37 cellular contexts compared by ENCODE assay signal in the genomic region with DNA sequence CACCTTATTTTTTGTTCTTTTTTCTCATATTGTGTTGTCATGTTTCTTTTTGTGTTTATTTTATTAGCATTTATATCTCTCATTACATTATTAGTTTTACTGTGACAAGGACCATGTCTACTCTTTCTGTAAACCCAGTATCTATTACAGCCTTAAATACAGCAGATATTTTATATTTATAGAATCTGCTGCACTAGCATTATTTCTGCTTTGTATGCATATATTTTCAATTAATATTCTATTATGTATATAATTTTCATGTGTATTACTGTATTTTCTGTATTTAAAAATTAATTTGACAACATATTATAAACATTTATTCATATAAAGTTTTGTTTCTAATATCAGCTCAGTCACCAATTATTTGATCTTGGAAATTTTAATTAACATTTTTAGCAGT. TPM values are rescaled to one million over a fixed set of nuclear protein-coding genes. Genes with fewer than 3 reads are reported as not detected.
"Had no signal": no experiment of that assay in that cellular context is flagged by ENCODE, and none has a peak within 500 bp of the region (broad histone marks: within the 10 kb centered on the region; RNA-seq: fewer than 3 reads in every experiment).

No MANE protein-coding gene starts in this region.

- H3K27me3 ChIP-seq: adrenal gland, body of pancreas, brain microvascular endothelial cell, breast epithelium had no signal

- H3K27me3 Mint-ChIP-seq: activated B cell treated with CpG ODN at 0.5 μM for 24 hours; activated CD4-positive, alpha-beta memory T cell treated with anti-CD3 and anti-CD28 coated beads for 36 hours; activated CD4-positive, alpha-beta T cell treated with anti-CD3 and anti-CD28 coated beads, Interleukin-2, amount 10 ng/mL, durations not matched to agents 24 days and 14 days; activated CD8-positive, alpha-beta T cell treated with anti-CD3 and anti-CD28 coated beads for 36 hours; activated naive CD8-positive, alpha-beta T cell treated with anti-CD3 and anti-CD28 coated beads for 36 hours; activated T-helper 17 cell treated with anti-CD3 and anti-CD28 coated beads, Interleukin-2, amount 50 U/mL, for 72 hours had no signal

- FAIRE-seq: astrocyte, colon, TTC549 had no signal

- H3K27ac Mint-ChIP-seq: activated B cell treated with CpG ODN at 0.5 μM for 24 hours; activated CD4-positive, alpha-beta memory T cell treated with anti-CD3 and anti-CD28 coated beads for 36 hours; activated CD4-positive, alpha-beta T cell treated with anti-CD3 and anti-CD28 coated beads, Interleukin-2, amount 10 ng/mL, durations not matched to agents 24 days and 14 days; activated CD8-positive, alpha-beta T cell treated with anti-CD3 and anti-CD28 coated beads for 36 hours; activated naive CD4-positive, alpha-beta T cell treated with anti-CD3 and anti-CD28 coated beads for 36 hours; activated naive CD4-positive, alpha-beta T cell treated with anti-CD3 and anti-CD28 coated beads, Interleukin-2, amount 50 U/mL, for 72 hours; activated naive CD8-positive, alpha-beta T cell treated with anti-CD3 and anti-CD28 coated beads for 36 hours; activated T-cell treated with anti-CD3 and anti-CD28 coated beads, Interleukin-2, amount 50 U/mL, for 72 hours; activated T-helper 1 cell treated with anti-CD3 and anti-CD28 coated beads, Interleukin-12 subunit alpha, Interleukin-12 subunit beta, Interleukin-2, Interleukin-4 antibody, amounts not matched to agents 30 ng/mL and 10 ng/mL and 1 ng/mL, durations not matched to agents 14 hours and 24 hours and 36 hours; activated T-helper 17 cell treated with anti-CD3 and anti-CD28 coated beads, Interleukin-2, amount 50 U/mL, for 72 hours; T-helper 2 cell treated with Interferon-gamma antibody and Interleukin-4, amounts not matched to agents 5 μg/mL and 100 μg/mL, for 36 hours had no signal

- DNase-seq: activated B cell treated with CpG ODN at 0.5 μM for 24 hours; activated CD4-positive, alpha-beta memory T cell treated with anti-CD3 and anti-CD28 coated beads for 36 hours; activated CD4-positive, alpha-beta T cell treated with anti-CD3 and anti-CD28 coated beads for 4 hours; activated CD4-positive, alpha-beta T cell treated with anti-CD3 and anti-CD28 coated beads, Interleukin-2, amount 10 ng/mL, durations not matched to agents 24 days and 14 days; activated CD4-positive, alpha-beta T cell treated with anti-CD3 and anti-CD28 coated beads, Interleukin-2, amount 50 U/mL, for 1 hour; activated CD4-positive, alpha-beta T cell treated with anti-CD3 and anti-CD28 coated beads, Interleukin-2, amount 50 U/mL, for 4 hours; activated CD4-positive, CD25-positive, alpha-beta regulatory T cell treated with anti-CD3 and anti-CD28 coated beads, Interleukin-2, amount 50 U/mL, for 72 hours; activated CD8-positive, alpha-beta memory T cell treated with anti-CD3 and anti-CD28 coated beads, Interleukin-2, amount 50 U/mL, for 4 hours; activated CD8-positive, alpha-beta T cell treated with anti-CD3 and anti-CD28 coated beads for 36 hours; activated effector memory CD4-positive, alpha-beta T cell treated with anti-CD3 and anti-CD28 coated beads, Interleukin-2, amount 50 U/mL, for 16 hours; activated gamma-delta T cell treated with Interleukin-2 at 50 U/mL for 16 hours; activated naive CD4-positive, alpha-beta T cell; activated naive CD4-positive, alpha-beta T cell treated with anti-CD3 and anti-CD28 coated beads for 36 hours; activated naive CD4-positive, alpha-beta T cell treated with anti-CD3 and anti-CD28 coated beads, Interleukin-2, amount 50 U/mL, for 16 hours; activated naive CD8-positive, alpha-beta T cell treated with anti-CD3 and anti-CD28 coated beads for 36 hours; activated T-cell treated with anti-CD3 and anti-CD28 coated beads for 4 hours; activated T-cell treated with anti-CD3 and anti-CD28 coated beads, Interleukin-2, amount 50 U/mL, for 1 hour; activated T-cell treated with anti-CD3 and anti-CD28 coated beads, Interleukin-2, amount 50 U/mL, for 4 hours; activated T-cell treated with anti-CD3 and anti-CD28 coated beads, Interleukin-2, amount 50 U/mL, for 72 hours; adrenal gland; amniotic stem cell; aorta; body of pancreas; brain microvascular endothelial cell; central memory CD4-positive, alpha-beta T cell; T-helper 2 cell; T-helper 9 cell had no signal

- ATAC-seq: activated CD8-positive, alpha-beta T cell treated with anti-CD3 and anti-CD28 coated beads for 36 hours; activated naive CD4-positive, alpha-beta T cell treated with anti-CD3 and anti-CD28 coated beads, Interleukin-2, amount 50 U/mL, for 72 hours; activated T-cell treated with anti-CD3 and anti-CD28 coated beads, Interleukin-2, amount 50 U/mL, for 4 hours; activated T-cell treated with anti-CD3 and anti-CD28 coated beads, Interleukin-2, amount 50 U/mL, for 72 hours; activated T-helper 17 cell treated with anti-CD3 and anti-CD28 coated beads, Interleukin-2, amount 50 U/mL, for 72 hours; body of pancreas had no signal

- H3K4me3 Mint-ChIP-seq: activated B cell treated with CpG ODN at 0.5 μM for 24 hours; activated CD4-positive, alpha-beta memory T cell treated with anti-CD3 and anti-CD28 coated beads for 36 hours; activated CD4-positive, alpha-beta T cell treated with anti-CD3 and anti-CD28 coated beads, Interleukin-2, amount 10 ng/mL, durations not matched to agents 24 days and 14 days; activated CD8-positive, alpha-beta T cell treated with anti-CD3 and anti-CD28 coated beads for 36 hours; activated naive CD4-positive, alpha-beta T cell treated with anti-CD3 and anti-CD28 coated beads for 36 hours; activated naive CD8-positive, alpha-beta T cell treated with anti-CD3 and anti-CD28 coated beads for 36 hours; activated T-cell treated with anti-CD3 and anti-CD28 coated beads, Interleukin-2, amount 50 U/mL, for 4 hours; activated T-cell treated with anti-CD3 and anti-CD28 coated beads, Interleukin-2, amount 50 U/mL, for 72 hours; activated T-helper 1 cell treated with anti-CD3 and anti-CD28 coated beads, Interleukin-12 subunit alpha, Interleukin-12 subunit beta, Interleukin-2, Interleukin-4 antibody, amounts not matched to agents 30 ng/mL and 10 ng/mL and 1 ng/mL, durations not matched to agents 14 hours and 24 hours and 36 hours; activated T-helper 17 cell treated with anti-CD3 and anti-CD28 coated beads, Interleukin-2, amount 50 U/mL, for 72 hours; T-helper 2 cell treated with Interferon-gamma antibody and Interleukin-4, amounts not matched to agents 5 μg/mL and 100 μg/mL, for 36 hours had no signal

- H3K4me1 Mint-ChIP-seq: activated B cell treated with CpG ODN at 0.5 μM for 24 hours; activated CD4-positive, alpha-beta T cell treated with anti-CD3 and anti-CD28 coated beads, Interleukin-2, amount 10 ng/mL, durations not matched to agents 24 days and 14 days; activated naive CD8-positive, alpha-beta T cell treated with anti-CD3 and anti-CD28 coated beads for 36 hours; activated T-helper 17 cell treated with anti-CD3 and anti-CD28 coated beads, Interleukin-2, amount 50 U/mL, for 72 hours had no signal

- H3K27ac ChIP-seq: adrenal gland, body of pancreas, brain microvascular endothelial cell, breast epithelium, VCaP had no signal

- H3K4me3 ChIP-seq: adrenal gland, body of pancreas, breast epithelium had no signal

- H3K36me3 ChIP-seq: adrenal gland, brain microvascular endothelial cell, breast epithelium had no signal

- H3K4me1 ChIP-seq: adrenal gland, body of pancreas, breast epithelium had no signal

- H3K9me3 ChIP-seq: body of pancreas had no signal

- H3K36me3 Mint-ChIP-seq: activated CD4-positive, alpha-beta memory T cell treated with anti-CD3 and anti-CD28 coated beads for 36 hours; activated naive CD4-positive, alpha-beta T cell treated with anti-CD3 and anti-CD28 coated beads, Interleukin-2, amount 50 U/mL, for 72 hours; activated naive CD8-positive, alpha-beta T cell treated with anti-CD3 and anti-CD28 coated beads for 36 hours had no signal

RNA-seq across cellular contexts. Expression of a gene that starts 19.5 kb away (rescaled TPM):
- total RNA-seq: activated B cell treated with CpG ODN at 0.5 μM for 24 hours; activated CD4-positive, alpha-beta memory T cell treated with anti-CD3 and anti-CD28 coated beads for 36 hours; activated CD4-positive, alpha-beta T cell treated with anti-CD3 and anti-CD28 coated beads, Interleukin-2, amount 10 ng/mL, durations not matched to agents 24 days and 14 days; activated CD8-positive, alpha-beta memory T cell treated with anti-CD3 and anti-CD28 coated beads for 36 hours; activated CD8-positive, alpha-beta T cell treated with anti-CD3 and anti-CD28 coated beads for 36 hours; activated naive CD4-positive, alpha-beta T cell treated with anti-CD3 and anti-CD28 coated beads for 36 hours; activated naive CD4-positive, alpha-beta T cell treated with anti-CD3 and anti-CD28 coated beads, Interleukin-2, amount 50 U/mL, for 72 hours; activated naive CD8-positive, alpha-beta T cell treated with anti-CD3 and anti-CD28 coated beads for 36 hours; activated T-cell treated with anti-CD3 and anti-CD28 coated beads, Interleukin-2, amount 50 U/mL, for 72 hours; activated T-helper 1 cell treated with anti-CD3 and anti-CD28 coated beads, Interleukin-12 subunit alpha, Interleukin-12 subunit beta, Interleukin-2, Interleukin-4 antibody, amounts not matched to agents 30 ng/mL and 10 ng/mL and 1 ng/mL, durations not matched to agents 14 hours and 24 hours and 36 hours; activated T-helper 17 cell treated with anti-CD3 and anti-CD28 coated beads, Interleukin-2, amount 50 U/mL, for 72 hours; astrocyte had no signal
